Comparison of ENCODE assay signal across 8 cellular contexts in genomic region chr3:141000027-141000663, GRCh38. TPM values are rescaled to one million over a fixed set of nuclear protein-coding genes. Genes with fewer than 3 reads are reported as not detected.
DNase-seq lines count a peak whose midpoint lies in the region; ATAC-seq, FAIRE-seq and TF ChIP-seq lines count a peak whose summit lies in the region.

No MANE protein-coding gene starts in this region.

- ATAC-seq in HG03175 (IDR thresholded peaks at IDR 0.05; ENCODE audit: unreplicated experiment), result peak; percentile 60

- peak; percentile 39 for FAIRE-seq in A204.1 (lab: Jason Lieb, UNC)

- peaks cover 6% of the 10 kb centered on the region for H3K4me1 Mint-ChIP-seq in activated T-cell treated with anti-CD3 and anti-CD28 coated beads, Interleukin-2, amount 50 U/mL, for 24 hours (ENCODE audit: low read depth)

- no peaks in the 10 kb centered on the region for H3K9me3 ChIP-seq in neural cell (ENCODE audit: low read length)

- no peaks in the 10 kb centered on the region for H3K79me2 ChIP-seq in neural cell (replicated peaks; ENCODE audit: insufficient read depth, low read length)

- H3K36me3 Mint-ChIP-seq in activated T-cell treated with anti-CD3 and anti-CD28 coated beads, Interleukin-2, amount 50 U/mL, for 24 hours (ENCODE audit: low read depth), result no peaks in the 10 kb centered on the region

- TF ChIP-seq CTCF in GM12873 (IDR thresholded peaks at IDR 0.05; ENCODE audit: insufficient read depth, low read depth, low read length, missing control alignments) (peak; percentile 78), fibroblast of the aortic adventitia (IDR thresholded peaks at IDR 0.05; ENCODE audit: insufficient read depth, low read length) (peak; percentile 76), neural cell (IDR thresholded peaks at IDR 0.05; ENCODE audit: poor library complexity, severe bottlenecking) (peak; percentile 82)

- H3K9me3 Mint-ChIP-seq in activated T-cell treated with anti-CD3 and anti-CD28 coated beads, Interleukin-2, amount 50 U/mL, for 24 hours, result no peaks in the 10 kb centered on the region

- H3K27me3 ChIP-seq in neural cell (ENCODE audit: insufficient read depth, low read depth, low read length), result no peaks in the 10 kb centered on the region

- peak; percentile 86 for TF ChIP-seq RAD21 in neural cell (conservative IDR thresholded peaks at IDR 0.05)

- H3K4me3 ChIP-seq in fibroblast of the aortic adventitia (ENCODE audit: low read depth, low read length) (no peak overlapping the region), neural cell (ENCODE audit: low read length) (no peak overlapping the region)

- DNase-seq in NCI-H69 (lab: John Stamatoyannopoulos, UW), result peak; percentile 66
- peak; percentile 51 for DNase-seq in activated T-cell treated with anti-CD3 and anti-CD28 coated beads, Interleukin-2, amount 50 U/mL, for 24 hours
- peak; percentile 52 for DNase-seq in fibroblast of the aortic adventitia (ENCODE audit: low read depth)
- DNase-seq in mesenteric fat pad (ENCODE audit: low spot score), result no peak

- H3K36me3 ChIP-seq in neural cell (ENCODE audit: insufficient read depth, low read length), result no peaks in the 10 kb centered on the region

- peak overlapping the region; percentile 19 for H3K27ac Mint-ChIP-seq in activated T-cell treated with anti-CD3 and anti-CD28 coated beads, Interleukin-2, amount 50 U/mL, for 24 hours

- H3K9me2 ChIP-seq in neural cell (ENCODE audit: insufficient read depth, low read length), result no peaks in the 10 kb centered on the region

- H3K9ac ChIP-seq in neural cell (ENCODE audit: low read length), result no peak overlapping the region

- H4K20me1 ChIP-seq in neural cell (ENCODE audit: insufficient read depth), result no peaks in the 10 kb centered on the region

- no peak overlapping the region for H3K4me2 ChIP-seq in neural cell (ENCODE audit: low read length)

- H3K27ac ChIP-seq in neural cell (ENCODE audit: low read length), result no peak overlapping the region

- H2AFZ ChIP-seq in neural cell (ENCODE audit: low read depth, low read length), result no peak overlapping the region

- H3F3A ChIP-seq in neural cell (ENCODE audit: insufficient read depth, low read length, poor library complexity, severe bottlenecking), result no peaks in the 10 kb centered on the region

- no peak for TF ChIP-seq EP300 in neural cell (conservative IDR thresholded peaks at IDR 0.05; ENCODE audit: poor library complexity, severe bottlenecking)

- H3K4me3 Mint-ChIP-seq in activated T-cell treated with anti-CD3 and anti-CD28 coated beads, Interleukin-2, amount 50 U/mL, for 24 hours, result no peak overlapping the region

- no peaks in the 10 kb centered on the region for H3K27me3 Mint-ChIP-seq in activated T-cell treated with anti-CD3 and anti-CD28 coated beads, Interleukin-2, amount 50 U/mL, for 24 hours

TF ChIP-seq in neural cell, 6 proteins besides CTCF, POLR2A, EP300 and RAD21:
- peak; percentile 88 for TF ChIP-seq SMC3 (conservative IDR thresholded peaks at IDR 0.05; ENCODE audit: poor library complexity)
- no peak for TF ChIP-seq EZH2 (IDR thresholded peaks at IDR 0.05; ENCODE audit: borderline replicate concordance, insufficient read depth, low read length, poor library complexity, severe bottlenecking)

RNA-seq across cellular contexts. Expression of gene SPSB4, which starts 51.0 kb away (rescaled TPM):
- total RNA-seq in fibroblast of the aortic adventitia (ENCODE audit: low replicate concordance) (not detected in 2 replicates), mesenteric fat pad (1.1 TPM)
- 6.1 and 7.7 TPM in 2 replicates for polyA plus RNA-seq in neural cell
- 10.9 and 13.6 TPM in 2 replicates for polyA minus RNA-seq in neural cell

RNA-seq across cellular contexts. Expression of gene SLC25A36, which starts 58.5 kb away (rescaled TPM):
- total RNA-seq in fibroblast of the aortic adventitia (ENCODE audit: low replicate concordance), result 73.0 and 75.4 TPM in 2 replicates
- polyA plus RNA-seq in neural cell, result 201 and 227 TPM in 2 replicates
- polyA minus RNA-seq in neural cell, result 242 and 306 TPM in 2 replicates
- 40.9 TPM for total RNA-seq in mesenteric fat pad
